ENCODE assay signal across 9 cellular contexts in genomic region chr2:15943914-15944313, GRCh38. TPM values are rescaled to one million over a fixed set of nuclear protein-coding genes. Genes with fewer than 3 reads are reported as not detected.
DNase-seq lines count a peak whose midpoint lies in the region; ATAC-seq and TF ChIP-seq lines count a peak whose summit lies in the region.
"Had no signal": no experiment of that assay in that cellular context is flagged by ENCODE, and none has a peak within 500 bp of the region (broad histone marks: within the 10 kb centered on the region; RNA-seq: fewer than 3 reads in every experiment).

No MANE protein-coding gene starts in this region.

- H3K9ac ChIP-seq in duodenal mucosa (ENCODE audit: low read depth in 1 of 2, low read length in 2 of 2), result no peak overlapping the region

- intact Hi-C loops in sigmoid colon (cut with DNase I) (loop anchor here (5.0 to 10.0 kb wide), 3 partner anchors 307 to 663 kb away; no protein-coding TSS in a partner anchor), natural killer cell (cut with micrococcal nuclease) (no loop called here)

- H3K27me3 Mint-ChIP-seq in CD4-positive, CD25-positive, alpha-beta regulatory T cell, result peaks cover 49% of the 10 kb centered on the region
- H3K27me3 Mint-ChIP-seq in natural killer cell (ENCODE audit: low read depth in 2 of 2), result peaks cover 36 to 38% of the 10 kb centered on the region in 2 donors

- no peak overlapping the region for H3K27ac ChIP-seq in CD4-positive, CD25-positive, alpha-beta regulatory T cell (ENCODE audit: insufficient read depth, low read length, poor library complexity, severe bottlenecking)
- H3K27ac ChIP-seq in duodenal mucosa (ENCODE audit: low read depth, low read length) (no peak overlapping the region), sigmoid colon (no peak overlapping the region)

- peak overlapping the region; percentile 37 for H3K4me3 ChIP-seq in CD4-positive, CD25-positive, alpha-beta regulatory T cell (ENCODE audit: low read depth, low read length)
- H3K4me3 ChIP-seq in duodenal mucosa (ENCODE audit: low read depth in 1 of 2, low read length in 2 of 2) (peak overlapping the region; percentile 18 to 68), sigmoid colon (no peak overlapping the region)

- TF ChIP-seq CTCF in sigmoid colon (IDR thresholded peaks at IDR 0.05), result no peak
- TF ChIP-seq CTCF in natural killer cell (IDR thresholded peaks at IDR 0.05), result no peak

- 19 to 37% methylated on average over 4 of the region's 4 CpGs for WGBS in sigmoid colon, 2 donors

- peak overlapping the region in 2 of 3 donors; percentile 58 to 82 for H3K27ac Mint-ChIP-seq in CD4-positive, CD25-positive, alpha-beta regulatory T cell
- H3K27ac Mint-ChIP-seq in natural killer cell, result no peak overlapping the region

- DNase-seq in CD4-positive, CD25-positive, alpha-beta regulatory T cell, result peak in 1 of 3 donors; percentile 45
- peak; percentile 25 for DNase-seq in NCI-H1092 (lab: John Stamatoyannopoulos, UW)
- peak; percentile 71 for DNase-seq in middle frontal gyrus (ENCODE audit: extremely low spot score, low spot score)
- DNase-seq in sigmoid colon, result no peak
- DNase-seq in natural killer cell, result no peak
- DNase-seq in stimulated activated CD4-positive, alpha-beta T cell treated with anti-CD3 and anti-CD28 coated beads, Interleukin-4, amount 100 ng/mL, for 24 hours, result no peak

- no peak for TF ChIP-seq POLR2A in sigmoid colon (IDR thresholded peaks at IDR 0.05)

- H3K9me3 ChIP-seq in CD4-positive, CD25-positive, alpha-beta regulatory T cell (ENCODE audit: control insufficient read depth in 2 of 2, low read length in 2 of 2), result no peaks in the 10 kb centered on the region
- H3K9me3 ChIP-seq in duodenal mucosa (ENCODE audit: control insufficient read depth in 1 of 2, low read length in 2 of 2) (no peaks in the 10 kb centered on the region), sigmoid colon (no peaks in the 10 kb centered on the region)

- no peak for TF ChIP-seq EP300 in sigmoid colon (IDR thresholded peaks at IDR 0.05)

- H3K9me3 Mint-ChIP-seq in CD4-positive, CD25-positive, alpha-beta regulatory T cell, result no peaks in the 10 kb centered on the region
- H3K9me3 Mint-ChIP-seq in natural killer cell, result no peaks in the 10 kb centered on the region

- H3K36me3 ChIP-seq in CD4-positive, CD25-positive, alpha-beta regulatory T cell (ENCODE audit: control insufficient read depth, insufficient read depth, low read length), result no peaks in the 10 kb centered on the region
- H3K36me3 ChIP-seq in duodenal mucosa (ENCODE audit: control insufficient read depth in 1 of 2, insufficient read depth in 2 of 2, low read length in 2 of 2) (peaks cover 0 to 11% of the 10 kb centered on the region in 2 donors), sigmoid colon (no peaks in the 10 kb centered on the region)

- H3K4me3 Mint-ChIP-seq in CD4-positive, CD25-positive, alpha-beta regulatory T cell, result peak overlapping the region in 3 of 4 donors; percentile 80 to 87 (median 83)
- no peak overlapping the region for H3K4me3 Mint-ChIP-seq in natural killer cell

- no peak for ATAC-seq in CD4-positive, CD25-positive, alpha-beta regulatory T cell (ENCODE audit: low read depth in 2 of 2)
- ATAC-seq in natural killer cell, result no peak
- ATAC-seq in GM21737 (IDR thresholded peaks at IDR 0.05; ENCODE audit: unreplicated experiment), result no peak

- H3K4me1 ChIP-seq in CD4-positive, CD25-positive, alpha-beta regulatory T cell (ENCODE audit: control insufficient read depth, insufficient read depth, low read length, poor library complexity, severe bottlenecking), result peaks cover 26% of the 10 kb centered on the region
- H3K4me1 ChIP-seq in duodenal mucosa (ENCODE audit: control insufficient read depth in 1 of 2, insufficient read depth in 2 of 2, low read length in 2 of 2), result peaks cover 17 to 27% of the 10 kb centered on the region in 2 donors
- peaks cover 0 to 48% (median 40%) of the 10 kb centered on the region in 4 donors for H3K4me1 ChIP-seq in sigmoid colon

- peaks cover 13% of the 10 kb centered on the region for H3K27me3 ChIP-seq in CD4-positive, CD25-positive, alpha-beta regulatory T cell (ENCODE audit: control insufficient read depth, insufficient read depth, low read length)
- H3K27me3 ChIP-seq in duodenal mucosa (ENCODE audit: control insufficient read depth in 1 of 2, insufficient read depth in 2 of 2, low read length in 2 of 2) (peaks cover 0 to 9% of the 10 kb centered on the region in 2 donors), sigmoid colon (peaks cover 31 to 46% (median 34%) of the 10 kb centered on the region in 3 donors)

- H3K4me1 Mint-ChIP-seq in CD4-positive, CD25-positive, alpha-beta regulatory T cell, result peaks cover 0 to 31% (median 11%) of the 10 kb centered on the region in 4 donors
- H3K4me1 Mint-ChIP-seq in natural killer cell, result peaks cover 7 to 11% of the 10 kb centered on the region in 2 donors

- peaks cover 4% of the 10 kb centered on the region for H3K36me3 Mint-ChIP-seq in CD4-positive, CD25-positive, alpha-beta regulatory T cell
- peaks cover 5% of the 10 kb centered on the region for H3K36me3 Mint-ChIP-seq in natural killer cell

RNA-seq across cellular contexts. Expression of gene MYCN, which starts 3.6 kb away (rescaled TPM):
- 2.2 TPM for total RNA-seq in CD4-positive, CD25-positive, alpha-beta regulatory T cell
- under 1 TPM in 2 of 4 donors, not detected in 2; 0.08 to 0.09 TPM for polyA plus RNA-seq in CD4-positive, CD25-positive, alpha-beta regulatory T cell
- total RNA-seq in sigmoid colon, result under 1 TPM; 0.33 to 0.71 (median 0.55) TPM
- polyA plus RNA-seq in sigmoid colon, result under 1 TPM in 2 of 3 donors, not detected in 1; 0.51 to 0.60 TPM
- total RNA-seq in natural killer cell, result under 1 TPM in 1 of 3 donors, not detected in 2; 0.18 TPM
- total RNA-seq: M059J had no signal

Comparison
In these comparisons a context has a peak if more than half of its experiments do, and no peak if none do; other contexts are left out.
1. DNase-seq: peak in NCI-H1092 (single experiment) and middle frontal gyrus (single experiment); none in sigmoid colon (single experiment), natural killer cell (single experiment) and stimulated activated CD4-positive, alpha-beta T cell treated with anti-CD3 and anti-CD28 coated beads, Interleukin-4, amount 100 ng/mL, for 24 hours (single experiment).
2. H3K4me3 ChIP-seq: peak in CD4-positive, CD25-positive, alpha-beta regulatory T cell (single experiment) and duodenal mucosa (2 of 2); none in sigmoid colon (0 of 4).
3. H3K27ac Mint-ChIP-seq: peak in CD4-positive, CD25-positive, alpha-beta regulatory T cell (2 of 3); none in natural killer cell (0 of 2).